Comparison of ENCODE assay signal across 19 cellular contexts in the genomic region with DNA sequence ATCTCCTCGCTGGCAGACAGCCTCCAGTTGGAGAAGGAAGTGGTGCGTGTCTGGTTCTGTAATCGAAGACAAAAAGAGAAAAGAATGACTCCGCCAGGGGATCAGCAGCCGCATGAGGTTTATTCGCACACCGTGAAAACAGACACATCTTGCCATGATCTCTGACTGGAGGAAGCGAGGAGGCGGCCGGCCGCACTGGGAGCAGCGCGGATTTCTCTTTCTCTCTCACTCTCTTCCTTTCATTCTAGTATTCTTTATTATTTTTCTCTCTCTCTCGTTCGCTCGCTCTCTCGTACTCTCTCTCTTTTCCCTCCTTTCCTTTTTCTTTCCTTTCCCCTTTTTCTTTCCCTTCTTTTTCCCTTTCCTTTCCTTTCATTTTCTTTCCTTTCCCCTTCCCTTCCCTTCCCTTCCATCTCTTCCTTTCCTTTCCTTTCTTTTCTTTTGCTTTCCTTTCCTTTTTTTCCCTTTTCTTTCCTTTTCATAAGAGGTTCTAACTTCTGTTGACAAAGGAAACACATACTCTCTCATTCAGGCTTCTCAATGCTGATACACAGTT. TPM values are rescaled to one million over a fixed set of nuclear protein-coding genes. Genes with fewer than 3 reads are reported as not detected.
A peak's percentile ranks its signal among the peaks of the same experiment; 100 is the strongest.
DNase-seq lines count a peak whose midpoint lies in the region; ATAC-seq and TF ChIP-seq lines count a peak whose summit lies in the region.
"Had no signal": no experiment of that assay in that cellular context is flagged by ENCODE, and none has a peak within 500 bp of the region (broad histone marks: within the 10 kb centered on the region; RNA-seq: fewer than 3 reads in every experiment).

No MANE protein-coding gene starts in this region.

- H3K36me3 Mint-ChIP-seq in brain (no peaks in the 10 kb centered on the region), nephron (ENCODE audit: low read depth) (no peaks in the 10 kb centered on the region)
- H3K36me3 Mint-ChIP-seq: natural killer cell had no signal

- H3K9me3 Mint-ChIP-seq in brain (no peaks in the 10 kb centered on the region), nephron (peaks cover 13% of the 10 kb centered on the region)

- no peak overlapping the region for H3K27ac ChIP-seq in colonic mucosa
- H3K27ac ChIP-seq: upper lobe of right lung had no signal

- no peaks in the 10 kb centered on the region for H3K4me1 ChIP-seq in colonic mucosa
- H3K4me1 ChIP-seq: upper lobe of right lung had no signal

- intact Hi-C loops in colonic mucosa (cut with DNase I), result no loop called here

- H3K4me3 ChIP-seq in H7 (ENCODE audit: insufficient read depth, low read depth, low read length), result peak overlapping the region; percentile 34
- no peak overlapping the region for H3K4me3 ChIP-seq in colonic mucosa
- H3K4me3 ChIP-seq: upper lobe of right lung had no signal

- no peak overlapping the region for H3K9ac ChIP-seq in colonic mucosa (ENCODE audit: low read depth in 2 of 2, low read length in 2 of 2)

- no peaks in the 10 kb centered on the region for H3K9me3 ChIP-seq in colonic mucosa
- H3K9me3 ChIP-seq: upper lobe of right lung had no signal

- ATAC-seq in GM18498 (IDR thresholded peaks at IDR 0.05; ENCODE audit: unreplicated experiment) (no peak), left lobe of liver (no peak)
- ATAC-seq: activated CD4-positive, CD25-positive, alpha-beta regulatory T cell treated with anti-CD3 and anti-CD28 coated beads, Interleukin-2, amount 50 U/mL, for 24 hours; natural killer cell; Panc1; upper lobe of right lung had no signal

- peak overlapping the region; percentile 82 to 99 (median 95) for H3K27ac Mint-ChIP-seq in brain
- H3K27ac Mint-ChIP-seq in nephron, result no peak overlapping the region
- H3K27ac Mint-ChIP-seq: natural killer cell had no signal

- H3K27me3 ChIP-seq in H7 (ENCODE audit: control insufficient read depth, insufficient read depth, low read length) (peaks cover 41% of the 10 kb centered on the region), colonic mucosa (peaks cover 31% of the 10 kb centered on the region)

- TF ChIP-seq CTCF in brain (conservative IDR thresholded peaks at IDR 0.05) (no peak), nephron (IDR thresholded peaks at IDR 0.05; ENCODE audit: unreplicated experiment in 3 of 3) (no peak), colonic mucosa (IDR thresholded peaks at IDR 0.05) (no peak)

- H3K27me3 Mint-ChIP-seq in brain (peaks cover 71% of the 10 kb centered on the region), nephron (ENCODE audit: low read depth) (peaks cover 95% of the 10 kb centered on the region)

- no peaks in the 10 kb centered on the region for H3K36me3 ChIP-seq in H7 (replicated peaks; ENCODE audit: control insufficient read depth, insufficient read depth, low read length)
- H3K36me3 ChIP-seq in colonic mucosa, result no peaks in the 10 kb centered on the region
- H3K36me3 ChIP-seq: upper lobe of right lung had no signal

- H3K4me3 Mint-ChIP-seq in brain (peak overlapping the region; percentile 85 to 95 (median 90)), nephron (peak overlapping the region; percentile 49 to 71 (median 54))
- H3K4me3 Mint-ChIP-seq: natural killer cell had no signal

- H3K4me1 Mint-ChIP-seq in brain (peaks cover 22% of the 10 kb centered on the region), nephron (peaks cover 3% of the 10 kb centered on the region)
- H3K4me1 Mint-ChIP-seq: natural killer cell had no signal

- DNase-seq in AG20443 (ENCODE audit: low spot score) (peak; percentile 5), H7 (peak; percentile 20), colonic mucosa (no peak), left lobe of liver (ENCODE audit: low spot score) (no peak)
- no peak for DNase-seq in effector CD4-positive, alpha-beta T cell
- DNase-seq: DMS 273 treated with DMSO at 0.1 percent for 48 hours; natural killer cell; NCI-H2029; NCI-H524; stimulated activated CD4-positive, alpha-beta T cell treated with anti-CD3 and anti-CD28 coated beads, Interleukin-4, amount 100 ng/mL, for 24 hours had no signal

RNA-seq across cellular contexts. Expression of gene POU3F4, which starts 1.2 kb away (rescaled TPM):
- 0.37 and 0.52 TPM in 2 replicates for total RNA-seq in H7 (2014; rRNA removed; shearing (Covaris generic))
- 0.44 TPM for polyA plus RNA-seq in brain (ENCODE audit: insufficient read depth, low read depth, low replicate concordance)
- total RNA-seq in colonic mucosa, result not detected
- not detected for total RNA-seq in left lobe of liver
- total RNA-seq: liver, natural killer cell, sciatic nerve, upper lobe of right lung had no signal
- polyA plus RNA-seq: fibroblast of lung, liver had no signal

Comparison
In these comparisons a context has a peak if more than half of its experiments do, and no peak if none do; other contexts are left out.
1. DNase-seq: peak in AG20443 (single experiment) and H7 (single experiment); none in colonic mucosa (single experiment), left lobe of liver (single experiment) and effector CD4-positive, alpha-beta T cell (single experiment).
2. H3K27ac Mint-ChIP-seq: peak in brain (5 of 5); none in nephron (0 of 3).